6 cellular contexts compared by ENCODE assay signal in genomic region chr17:40076101-40076498, GRCh38. TPM values are rescaled to one million over a fixed set of nuclear protein-coding genes. Genes with fewer than 3 reads are reported as not detected.
DNase-seq lines count a peak whose midpoint lies in the region; ATAC-seq lines count a peak whose summit lies in the region.

No MANE protein-coding gene starts in this region.

- peaks cover 9% of the 10 kb centered on the region for H3K36me3 ChIP-seq in NT2/D1 (ENCODE audit: insufficient read depth, insufficient read length, low read length)
- peaks cover 0 to 10% of the 10 kb centered on the region in 2 donors for H3K36me3 ChIP-seq in esophagus (ENCODE audit: control insufficient read depth in 2 of 2, insufficient read depth in 2 of 2, low read length in 1 of 2)
- H3K36me3 ChIP-seq in stomach smooth muscle (ENCODE audit: control insufficient read depth in 2 of 2, insufficient read depth in 2 of 2, low read length in 2 of 2): peaks cover 14 to 27% of the 10 kb centered on the region in 2 donors

- H3K27me3 ChIP-seq in NT2/D1 (ENCODE audit: insufficient read depth, insufficient read length) (no peaks in the 10 kb centered on the region), esophagus (ENCODE audit: control insufficient read depth in 1 of 2, insufficient read depth in 2 of 2, low read length in 2 of 2) (no peaks in the 10 kb centered on the region), stomach smooth muscle (ENCODE audit: control insufficient read depth in 1 of 2, insufficient read depth in 2 of 2, low read length in 2 of 2) (no peaks in the 10 kb centered on the region)

- no peaks in the 10 kb centered on the region for H3K9me3 ChIP-seq in NT2/D1 (ENCODE audit: insufficient read depth, low read length)
- H3K9me3 ChIP-seq in esophagus (ENCODE audit: control insufficient read depth in 2 of 2, insufficient read depth in 1 of 2, low read depth in 1 of 2, low read length in 1 of 2): no peaks in the 10 kb centered on the region
- no peaks in the 10 kb centered on the region for H3K9me3 ChIP-seq in stomach smooth muscle (ENCODE audit: control insufficient read depth in 2 of 2, low read length in 2 of 2)

- ATAC-seq in HG03139 (IDR thresholded peaks at IDR 0.05; ENCODE audit: unreplicated experiment): no peak

- H3K4me3 ChIP-seq in NT2/D1 (ENCODE audit: insufficient read length, low read depth): no peak overlapping the region
- no peak overlapping the region for H3K4me3 ChIP-seq in esophagus (ENCODE audit: low read depth in 1 of 2, low read length in 2 of 2)
- peak overlapping the region; percentile 50 to 65 for H3K4me3 ChIP-seq in stomach smooth muscle (ENCODE audit: low read length in 2 of 2)

- H3K27ac ChIP-seq in esophagus (ENCODE audit: low read depth in 2 of 2, low read length in 1 of 2) (peak overlapping the region; percentile 66 to 73), stomach smooth muscle (ENCODE audit: low read length) (peak overlapping the region; percentile 93)

- peak overlapping the region; percentile 51 for H3K9ac ChIP-seq in NT2/D1 (ENCODE audit: insufficient read length, low read depth)
- peak overlapping the region; percentile 39 to 42 for H3K9ac ChIP-seq in stomach smooth muscle (ENCODE audit: low read length in 2 of 2)

- H3K4me1 ChIP-seq in NT2/D1 (ENCODE audit: insufficient read depth, insufficient read length) (peaks cover 31% of the 10 kb centered on the region), esophagus (ENCODE audit: control insufficient read depth in 2 of 2, insufficient read depth in 2 of 2, low read length in 1 of 2) (peaks cover 28 to 36% of the 10 kb centered on the region in 2 donors), stomach smooth muscle (ENCODE audit: control insufficient read depth, insufficient read depth, low read length) (peaks cover 61% of the 10 kb centered on the region)

- 68 to 71% methylated on average over 4 of the region's 4 CpGs for WGBS in esophagus, 2 donors

- no peak for DNase-seq in NT2/D1 (ENCODE audit: low read depth, low spot score)
- no peak for DNase-seq in dedifferentiated amniotic fluid mesenchymal stem cell (ENCODE audit: extremely low spot score)
- DNase-seq in DMS 273 treated with DMSO at 0.1 percent for 48 hours (lab: John Stamatoyannopoulos, UW): no peak

RNA-seq across cellular contexts. Expression of gene THRA, which starts 13.3 kb away (rescaled TPM):
- polyA plus RNA-seq in esophagus: 10 to 100 TPM; 10.5 to 11.0 TPM

RNA-seq across cellular contexts. Expression of gene MED24, which starts 21.9 kb away (rescaled TPM):
- 10 to 100 TPM; 37.7 to 43.7 TPM for polyA plus RNA-seq in esophagus

RNA-seq across cellular contexts. Expression of gene NR1D1, which starts 24.3 kb away (rescaled TPM):
- polyA plus RNA-seq in esophagus: 10 to 100 TPM; 23.6 to 24.6 TPM

RNA-seq across cellular contexts. Expression of gene MSL1, which starts 45.7 kb away (rescaled TPM):
- polyA plus RNA-seq in esophagus: 10 to 100 TPM; 42.1 to 59.5 TPM

Comparison
In these comparisons a context has a peak if more than half of its experiments do, and no peak if none do; other contexts are left out.
1. H3K4me3 ChIP-seq: peak in stomach smooth muscle (2 of 2); none in NT2/D1 (single experiment) and esophagus (0 of 2).